In genomic region chr22:27823221-27823620, GRCh38 we compare ENCODE assay signal across 21 cellular contexts.
"Had no signal": no experiment of that assay in that cellular context is flagged by ENCODE, and none has a peak within 500 bp of the region (broad histone marks: within the 10 kb centered on the region; RNA-seq: fewer than 3 reads in every experiment).

No MANE protein-coding gene starts in this region.

- H3K9me3 ChIP-seq: colonic mucosa, esophagus squamous epithelium, gastrocnemius medialis, lower lobe of right lung, mucosa of descending colon had no signal

- ATAC-seq: effector memory CD8-positive, alpha-beta T cell; gastrocnemius medialis; left colon; left lobe of liver; lower lobe of right lung; mucosa of descending colon had no signal

- H3K36me3 ChIP-seq: colonic mucosa, esophagus squamous epithelium, gastrocnemius medialis, left ventricle myocardium inferior, lower lobe of right lung had no signal

- H3K27me3 ChIP-seq: colonic mucosa, esophagus squamous epithelium, gastrocnemius medialis had no signal

- H3K4me1 ChIP-seq: colonic mucosa, gastrocnemius medialis, left ventricle myocardium inferior, lower lobe of right lung had no signal

- H3K27ac ChIP-seq: colonic mucosa, epithelial cell of prostate, esophagus squamous epithelium, gastrocnemius medialis, left ventricle myocardium inferior, lower lobe of right lung had no signal

- DNase-seq: cerebellar nuclear complex; colonic mucosa; cortex of kidney; effector CD8-positive, alpha-beta T cell; effector memory CD8-positive, alpha-beta T cell; endodermal cell; erythroblast; esophagus squamous epithelium; foreskin fibroblast; foreskin melanocyte; gastrocnemius medialis; glutamatergic neuron; head of caudate nucleus; hippocampal formation; left colon; left ventricle myocardium inferior; lower lobe of right lung; mesenchymal stem cell; mucosa of descending colon had no signal

- H3K4me3 ChIP-seq: colonic mucosa, esophagus squamous epithelium, gastrocnemius medialis, left ventricle myocardium inferior, lower lobe of right lung, mucosa of descending colon had no signal
